8 cellular contexts compared by ENCODE assay signal in the genomic region with DNA sequence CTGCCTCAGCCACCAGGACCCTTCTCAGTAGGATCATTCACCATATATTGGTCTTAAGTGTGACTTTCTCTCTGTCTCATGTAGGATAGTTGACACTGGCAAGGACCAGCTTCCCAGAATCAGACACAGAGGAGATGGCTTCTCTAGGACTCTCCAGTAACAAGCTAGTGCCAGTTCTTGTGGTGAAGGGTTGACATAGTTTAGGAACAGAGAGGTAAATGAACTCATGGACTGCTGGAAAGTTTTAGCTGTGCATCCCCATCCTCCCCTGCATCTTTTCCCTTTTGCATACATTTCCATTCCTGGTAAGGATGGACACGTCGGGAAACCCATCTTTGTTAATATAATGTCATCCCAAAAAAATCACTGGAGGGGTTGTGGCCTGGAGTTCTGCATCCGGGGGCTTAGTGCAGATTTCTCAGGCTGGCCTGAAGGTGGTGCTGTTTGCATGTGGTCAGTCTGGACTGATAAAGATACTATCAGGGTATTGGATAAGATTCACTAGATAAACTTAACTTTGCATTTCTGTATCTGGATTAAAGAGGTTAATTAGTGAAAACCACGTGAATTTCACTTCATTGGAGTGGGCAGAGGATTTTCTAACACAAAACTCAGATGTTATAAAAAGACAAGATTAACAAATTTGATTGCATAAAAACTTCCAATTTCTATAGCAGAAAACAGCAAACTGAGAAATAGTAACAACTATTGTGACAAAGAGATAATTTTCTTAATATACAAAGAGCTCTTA.
A peak's percentile ranks its signal among the peaks of the same experiment; 100 is the strongest.
DNase-seq lines count a peak whose midpoint lies in the region; ATAC-seq and TF ChIP-seq lines count a peak whose summit lies in the region.

No MANE protein-coding gene starts in this region.

- peaks cover 51% of the 10 kb centered on the region for H3K27me3 Mint-ChIP-seq in activated T-helper 1 cell treated with anti-CD3 and anti-CD28 coated beads, Interleukin-12 subunit alpha, Interleukin-12 subunit beta, Interleukin-2, Interleukin-4 antibody, amounts not matched to agents 30 ng/mL and 10 ng/mL and 1 ng/mL, durations not matched to agents 14 hours and 24 hours and 36 hours (ENCODE audit: insufficient read depth)
- H3K27me3 Mint-ChIP-seq in osteocyte (ENCODE audit: unreplicated experiment): peaks cover 10% of the 10 kb centered on the region

- H3K4me1 Mint-ChIP-seq in activated T-helper 1 cell treated with anti-CD3 and anti-CD28 coated beads, Interleukin-12 subunit alpha, Interleukin-12 subunit beta, Interleukin-2, Interleukin-4 antibody, amounts not matched to agents 30 ng/mL and 10 ng/mL and 1 ng/mL, durations not matched to agents 14 hours and 24 hours and 36 hours (ENCODE audit: low read depth): no peaks in the 10 kb centered on the region
- peaks cover 2% of the 10 kb centered on the region for H3K4me1 Mint-ChIP-seq in osteocyte (ENCODE audit: unreplicated experiment)

- H3K36me3 Mint-ChIP-seq in activated T-helper 1 cell treated with anti-CD3 and anti-CD28 coated beads, Interleukin-12 subunit alpha, Interleukin-12 subunit beta, Interleukin-2, Interleukin-4 antibody, amounts not matched to agents 30 ng/mL and 10 ng/mL and 1 ng/mL, durations not matched to agents 14 hours and 24 hours and 36 hours (ENCODE audit: low read depth): no peaks in the 10 kb centered on the region
- H3K36me3 Mint-ChIP-seq in osteocyte (ENCODE audit: unreplicated experiment): peaks cover 5% of the 10 kb centered on the region

- intact Hi-C loops in A673 (cut with micrococcal nuclease; ENCODE audit: unreplicated experiment): loop anchor here (1.0 kb wide), 1 partner anchor 142 kb away; no protein-coding TSS in a partner anchor
- intact Hi-C loops in activated T-helper 1 cell treated with anti-CD3 and anti-CD28 coated beads, Interleukin-12 subunit alpha, Interleukin-12 subunit beta, Interleukin-2, Interleukin-4 antibody, amounts not matched to agents 30 ng/mL and 10 ng/mL and 1 ng/mL, durations not matched to agents 14 hours and 24 hours and 36 hours (cut with micrococcal nuclease): loop anchor here (1.0 to 5.0 kb wide), 3 partner anchors 36 to 147 kb away; no protein-coding TSS in a partner anchor

- no peak overlapping the region for H3K27ac ChIP-seq in A673 (ENCODE audit: low read depth, low read length, poor library complexity, severe bottlenecking)

- no peak overlapping the region for H3K4me3 Mint-ChIP-seq in activated T-helper 1 cell treated with anti-CD3 and anti-CD28 coated beads, Interleukin-12 subunit alpha, Interleukin-12 subunit beta, Interleukin-2, Interleukin-4 antibody, amounts not matched to agents 30 ng/mL and 10 ng/mL and 1 ng/mL, durations not matched to agents 14 hours and 24 hours and 36 hours
- H3K4me3 Mint-ChIP-seq in osteocyte (ENCODE audit: unreplicated experiment): no peak overlapping the region

- ATAC-seq in GM18502 (IDR thresholded peaks at IDR 0.05; ENCODE audit: poor library complexity, unreplicated experiment): no peak
- no peak for ATAC-seq in GM19452 (IDR thresholded peaks at IDR 0.05; ENCODE audit: unreplicated experiment)

- no peaks in the 10 kb centered on the region for H3K9me3 Mint-ChIP-seq in activated T-helper 1 cell treated with anti-CD3 and anti-CD28 coated beads, Interleukin-12 subunit alpha, Interleukin-12 subunit beta, Interleukin-2, Interleukin-4 antibody, amounts not matched to agents 30 ng/mL and 10 ng/mL and 1 ng/mL, durations not matched to agents 14 hours and 24 hours and 36 hours
- H3K9me3 Mint-ChIP-seq in osteocyte (ENCODE audit: unreplicated experiment): no peaks in the 10 kb centered on the region

- no peak overlapping the region for H3K27ac Mint-ChIP-seq in activated T-helper 1 cell treated with anti-CD3 and anti-CD28 coated beads, Interleukin-12 subunit alpha, Interleukin-12 subunit beta, Interleukin-2, Interleukin-4 antibody, amounts not matched to agents 30 ng/mL and 10 ng/mL and 1 ng/mL, durations not matched to agents 14 hours and 24 hours and 36 hours
- H3K27ac Mint-ChIP-seq in osteocyte (ENCODE audit: unreplicated experiment): no peak overlapping the region

- POLR2A ChIA-PET in A673 (lab: Charles Lee; ENCODE audit: low non-redundant PET): no interaction called here

- H3K4me1 ChIP-seq in A673 (ENCODE audit: insufficient read depth, low read length, poor library complexity, severe bottlenecking): peaks cover 2% of the 10 kb centered on the region

- H3K4me3 ChIP-seq in A673 (ENCODE audit: low read depth, low read length, poor library complexity, severe bottlenecking) (no peak overlapping the region), fibroblast of villous mesenchyme (ENCODE audit: low read depth, low read length) (no peak overlapping the region)

- H3K27me3 ChIP-seq in A673 (replicated peaks; ENCODE audit: insufficient read depth, low read depth, low read length, poor library complexity): no peaks in the 10 kb centered on the region

- no peaks in the 10 kb centered on the region for H3K9me3 ChIP-seq in A673 (ENCODE audit: low read depth, low read length, poor library complexity, severe bottlenecking)

- DNase-seq in A673 (ENCODE audit: low spot score): peak; percentile 56
- peak; percentile 4 for DNase-seq in NOMO-1 treated with DMSO at 0.1 percent for 48 hours (lab: John Stamatoyannopoulos, UW; ENCODE audit: unreplicated experiment)
- peak; percentile 18 for DNase-seq in activated T-helper 1 cell treated with anti-CD3 and anti-CD28 coated beads, Interleukin-12 subunit alpha, Interleukin-12 subunit beta, Interleukin-2, Interleukin-4 antibody, amounts not matched to agents 30 ng/mL and 10 ng/mL and 1 ng/mL, durations not matched to agents 14 hours and 24 hours and 36 hours (ENCODE audit: low spot score)
- peak; percentile 62 for DNase-seq in fibroblast of villous mesenchyme (ENCODE audit: low read depth)
- DNase-seq in osteocyte (ENCODE audit: extremely low spot score, unreplicated experiment): no peak

- CTCF ChIA-PET in A673 (lab: Charles Lee): interaction anchor here (0.6 to 2.4 kb wide), 2 partner anchors 142 to 164 kb away, joined by 5 to 19 read pairs; no protein-coding TSS in a partner anchor

- no peaks in the 10 kb centered on the region for H3K36me3 ChIP-seq in A673 (ENCODE audit: insufficient read depth, low read length, poor library complexity, severe bottlenecking)

- BruUV-seq in A673 (replicated peaks; lab: Mats Ljungman, UMichigan): no TSS peak

- peak; percentile 96 for TF ChIP-seq CTCF in A673 (conservative IDR thresholded peaks at IDR 0.05; ENCODE audit: low read depth, low read length)
- peak; percentile 84 for TF ChIP-seq CTCF in GM12872 (IDR thresholded peaks at IDR 0.05; ENCODE audit: insufficient read depth, low read depth, low read length)
- TF ChIP-seq CTCF in fibroblast of villous mesenchyme (IDR thresholded peaks at IDR 0.05; ENCODE audit: insufficient read depth, low read depth, low read length): peak; percentile 87
- peak; percentile 92 for TF ChIP-seq CTCF in osteocyte (IDR thresholded peaks at IDR 0.05)
